11 cellular contexts compared by ENCODE assay signal in the genomic region with DNA sequence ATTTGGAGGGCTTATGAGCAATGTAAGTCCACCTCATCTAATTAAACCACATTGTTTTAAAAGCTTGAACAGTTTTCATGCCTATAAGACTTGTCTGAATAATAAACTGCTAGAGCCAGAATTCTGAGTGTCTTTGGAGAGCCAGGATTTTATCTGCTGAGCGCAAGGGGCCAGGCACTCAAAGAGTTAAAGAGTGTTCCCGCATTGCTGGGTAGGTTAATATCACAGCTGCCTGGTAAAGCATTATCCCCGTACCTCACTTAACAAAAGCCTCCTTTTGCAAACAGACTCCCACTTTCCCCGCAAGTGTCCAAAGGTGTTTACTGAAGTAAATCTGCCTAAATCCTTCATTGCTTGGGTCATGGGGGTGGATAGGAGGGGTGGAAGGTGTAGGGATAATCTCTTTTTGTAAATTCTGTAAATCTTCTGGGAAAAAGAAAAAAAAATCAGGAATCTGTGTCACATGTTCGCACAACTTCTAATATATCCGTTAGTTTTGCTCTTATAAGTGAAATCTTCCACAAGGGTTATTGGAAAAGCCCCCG. TPM values are rescaled to one million over a fixed set of nuclear protein-coding genes. Genes with fewer than 3 reads are reported as not detected.
A peak's percentile ranks its signal among the peaks of the same experiment; 100 is the strongest.
DNase-seq lines count a peak whose midpoint lies in the region; ATAC-seq, FAIRE-seq and TF ChIP-seq lines count a peak whose summit lies in the region.
"Had no signal": no experiment of that assay in that cellular context is flagged by ENCODE, and none has a peak within 500 bp of the region (broad histone marks: within the 10 kb centered on the region; RNA-seq: fewer than 3 reads in every experiment).

No MANE protein-coding gene starts in this region.

- H3K9me3 ChIP-seq in heart right ventricle (no peaks in the 10 kb centered on the region), H1 (ENCODE audit: insufficient read depth in 2 of 2, low read depth in 1 of 2, low read length in 1 of 2) (no peaks in the 10 kb centered on the region), vagina (no peaks in the 10 kb centered on the region)

- ATAC-seq in heart right ventricle (no peak), Right ventricle myocardium inferior (no peak)

- no peaks in the 10 kb centered on the region for H3K9me3 Mint-ChIP-seq in nephron
- H3K9me3 Mint-ChIP-seq: activated T-helper 1 cell treated with anti-CD3 and anti-CD28 coated beads, Interleukin-12 subunit alpha, Interleukin-12 subunit beta, Interleukin-2, Interleukin-4 antibody, amounts not matched to agents 30 ng/mL and 10 ng/mL and 1 ng/mL, durations not matched to agents 14 hours and 24 hours and 36 hours; CD4-positive, alpha-beta T cell had no signal

- no peak overlapping the region for H3K9ac ChIP-seq in H1 (replicated peaks in 1 of 4; ENCODE audit: extremely low read depth in 1 of 4, low read depth in 3 of 4, low read length in 3 of 4)

- TF ChIP-seq EP300 in H1 (IDR thresholded peaks at IDR 0.05; ENCODE audit: borderline replicate concordance in 1 of 2, low read depth in 2 of 2, low read length in 2 of 2) = no peak

- no peak overlapping the region for H2BK120ac ChIP-seq in H1 (replicated peaks; ENCODE audit: low read depth, low read length)

- peak overlapping the region; percentile 58 to 81 (median 73) for H3K4me3 Mint-ChIP-seq in nephron
- H3K4me3 Mint-ChIP-seq: activated T-helper 1 cell treated with anti-CD3 and anti-CD28 coated beads, Interleukin-12 subunit alpha, Interleukin-12 subunit beta, Interleukin-2, Interleukin-4 antibody, amounts not matched to agents 30 ng/mL and 10 ng/mL and 1 ng/mL, durations not matched to agents 14 hours and 24 hours and 36 hours; CD4-positive, alpha-beta T cell had no signal

- H4K8ac ChIP-seq in H1 (ENCODE audit: extremely low read depth, insufficient read depth, low read length) = no peak overlapping the region

- no peak overlapping the region for H3K56ac ChIP-seq in H1 (replicated peaks; ENCODE audit: insufficient read length, low read depth, low read length)

- H4K20me1 ChIP-seq in H1 (replicated peaks in 1 of 2; ENCODE audit: control insufficient read depth in 1 of 2, insufficient read depth in 2 of 2, low read length in 2 of 2) = peaks cover 0 to 2% of the 10 kb centered on the region in 2 experiments

- H3K27ac ChIP-seq in heart right ventricle = peak overlapping the region; percentile 96 to 100 (median 98)
- no peak overlapping the region for H3K27ac ChIP-seq in H1 (ENCODE audit: low read depth, low read length)
- peak overlapping the region; percentile 99 for H3K27ac ChIP-seq in vagina

- H2AK5ac ChIP-seq in H1 (ENCODE audit: low read depth, low read length) = no peak overlapping the region; the same call in 1 of the 2 replicates

- no peak overlapping the region for H4K91ac ChIP-seq in H1 (replicated peaks; ENCODE audit: insufficient read length, low read length)

- H3K27me3 ChIP-seq in heart right ventricle (no peaks in the 10 kb centered on the region), H1 (replicated peaks in 1 of 4; ENCODE audit: control insufficient read depth in 3 of 4, extremely low read depth in 1 of 4, insufficient read depth in 3 of 4, low read length in 3 of 4) (peaks cover 16 to 43% (median 40%) of the 10 kb centered on the region in 4 experiments), vagina (no peaks in the 10 kb centered on the region)

- peak overlapping the region; percentile 39 to 79 for H3K4me2 ChIP-seq in H1 (ENCODE audit: insufficient read depth in 1 of 2, low read depth in 2 of 2, low read length in 2 of 2)

- H2AFZ ChIP-seq in H1 (ENCODE audit: low read length) = no peak overlapping the region

- POLR2A ChIA-PET in H1 (lab: Charles Lee; ENCODE audit: partially characterized antibody) = interaction anchor here (0.9 kb wide), 1 partner anchor 11 kb away, joined by 3 read pairs; the partner anchor contains the start of gene ZEB2

- H2BK20ac ChIP-seq in H1 (ENCODE audit: low read length) = no peak overlapping the region

- no peak for DNase-seq in heart right ventricle
- no peak for DNase-seq in Right ventricle myocardium inferior (ENCODE audit: missing footprints)
- DNase-seq in H1 (ENCODE audit: low read depth in 1 of 2, low spot score in 2 of 2) = no peak
- DNase-seq in vagina (ENCODE audit: extremely low spot score in 2 of 2) = no peak
- no peak for DNase-seq in lower leg skin (ENCODE audit: low spot score in 2 of 2)
- no peak for DNase-seq in SW 1271 (lab: John Stamatoyannopoulos, UW)
- no peak for DNase-seq in AG08395 (ENCODE audit: low spot score)
- DNase-seq: CD4-positive, alpha-beta T cell; NCI-H1092 had no signal

- H3K79me2 ChIP-seq in H1 (ENCODE audit: control insufficient read depth in 1 of 2, insufficient read depth in 2 of 2, low read length in 2 of 2) = no peaks in the 10 kb centered on the region

- peaks cover 9% of the 10 kb centered on the region for H3K27me3 Mint-ChIP-seq in nephron (ENCODE audit: low read depth)

- no peak for FAIRE-seq in H1 (lab: Jason Lieb, UNC)

- no peak overlapping the region for H3K4ac ChIP-seq in H1 (replicated peaks; ENCODE audit: insufficient read length, low read depth, low read length)

- CTCF ChIA-PET in H1 (lab: Charles Lee; ENCODE audit: partially characterized antibody) = interaction anchor here (0.7 to 1.0 kb wide), 3 partner anchors 14 to 311 kb away, joined by 3 to 4 read pairs (median 3); no protein-coding TSS in a partner anchor

- H3K23ac ChIP-seq in H1 (ENCODE audit: insufficient read length) = no peak overlapping the region

- no peak for TF ChIP-seq CTCF in heart right ventricle (IDR thresholded peaks at IDR 0.05)
- no peak for TF ChIP-seq CTCF in H1 (IDR thresholded peaks at IDR 0.05; ENCODE audit: control extremely low read depth in 1 of 3, insufficient read depth in 1 of 3, low read depth in 1 of 3, low read length in 3 of 3)
- TF ChIP-seq CTCF in nephron (IDR thresholded peaks at IDR 0.05; ENCODE audit: unreplicated experiment in 3 of 3) = no peak
- TF ChIP-seq CTCF in vagina (IDR thresholded peaks at IDR 0.05) = no peak
- TF ChIP-seq CTCF in lower leg skin (IDR thresholded peaks at IDR 0.05) = no peak

- H3K27ac Mint-ChIP-seq in nephron = peak overlapping the region; percentile 98 to 99 (median 99)
- H3K27ac Mint-ChIP-seq: activated T-helper 1 cell treated with anti-CD3 and anti-CD28 coated beads, Interleukin-12 subunit alpha, Interleukin-12 subunit beta, Interleukin-2, Interleukin-4 antibody, amounts not matched to agents 30 ng/mL and 10 ng/mL and 1 ng/mL, durations not matched to agents 14 hours and 24 hours and 36 hours; CD4-positive, alpha-beta T cell had no signal

- H3K4me1 Mint-ChIP-seq in nephron = peaks cover 96% of the 10 kb centered on the region

- H2BK12ac ChIP-seq in H1 (ENCODE audit: low read depth, low read length) = peak overlapping the region; percentile 69; the same call in 1 of the 2 replicates

- peak overlapping the region in 6 of 10 donors; percentile 20 to 85 (median 80) for H3K4me3 ChIP-seq in heart right ventricle
- H3K4me3 ChIP-seq in H1 (ENCODE audit: extremely low read depth in 1 of 4, insufficient read depth in 2 of 4, low read depth in 3 of 4, low read length in 4 of 4) = peak overlapping the region in 1 of 4 experiments; percentile 45; a peak in 1 of 8 replicates
- H3K4me3 ChIP-seq in vagina = peak overlapping the region in 1 of 2 donors; percentile 22
- no peak overlapping the region for H3K4me3 ChIP-seq in lower leg skin (ENCODE audit: low read depth, poor library complexity, severe bottlenecking)

- no peaks in the 10 kb centered on the region; the same call in none of the 2 replicates for H3K23me2 ChIP-seq in H1 (ENCODE audit: low read depth, low read length)

- H4K5ac ChIP-seq in H1 (ENCODE audit: insufficient read length, low read depth, low read length) = no peak overlapping the region

- WGBS in heart right ventricle, 2 donors = 34 to 40% methylated on average over 7 of the region's 7 CpGs
- WGBS in H1 (ENCODE audit: extremely low coverage in 1 of 2, insufficient coverage in 1 of 2, insufficient read length in 1 of 2, insufficient replicate concordance in 2 of 2, low coverage in 1 of 2, low lambda C conversion rate in 2 of 2, missing lambda C conversion rate in 1 of 2), 2 experiments = 22% methylated on average over 7 of the region's 7 CpGs; no CpG with 5 or more reads in 1 of the 2 experiments
- 44 to 51% methylated on average over 7 of the region's 7 CpGs for WGBS in lower leg skin, 2 donors

- H3K4me1 ChIP-seq in heart right ventricle (peaks cover 0 to 100% (median 81%) of the 10 kb centered on the region in 9 donors), H1 (replicated peaks in 1 of 4; ENCODE audit: control insufficient read depth in 3 of 4, insufficient read depth in 4 of 4, low read length in 3 of 4) (peaks cover 9 to 48% (median 29%) of the 10 kb centered on the region in 4 experiments; a peak in 6 of 7 replicates), vagina (peaks cover 61% of the 10 kb centered on the region)

- no peak overlapping the region for H3K14ac ChIP-seq in H1 (ENCODE audit: insufficient read length)

- TF ChIP-seq RAD21 in H1 (IDR thresholded peaks at IDR 0.05 in 1 of 2, conservative IDR thresholded peaks at IDR 0.05 in 1 of 2; ENCODE audit: low read depth in 2 of 2, low read length in 2 of 2) = no peak

- H3K18ac ChIP-seq in H1 (ENCODE audit: extremely low read depth, low read length) = no peak overlapping the region

- no peak overlapping the region for H2BK5ac ChIP-seq in H1 (ENCODE audit: low read depth, low read length)

- TF ChIP-seq POLR2A in H1 (IDR thresholded peaks at IDR 0.05; ENCODE audit: control extremely low read depth in 1 of 2, low read depth in 2 of 2, low read length in 2 of 2) (no peak), vagina (IDR thresholded peaks at IDR 0.05) (no peak), lower leg skin (IDR thresholded peaks at IDR 0.05) (no peak)

- no peaks in the 10 kb centered on the region for H3K79me1 ChIP-seq in H1 (ENCODE audit: low read depth, low read length)

- H3K36me3 Mint-ChIP-seq in nephron (ENCODE audit: low read depth) = peaks cover 31% of the 10 kb centered on the region

- H3K36me3 ChIP-seq in heart right ventricle (peaks cover 0 to 46% (median 0%) of the 10 kb centered on the region in 9 donors), H1 (ENCODE audit: control insufficient read depth in 2 of 4, insufficient read depth in 4 of 4, low read length in 3 of 4) (no peaks in the 10 kb centered on the region), vagina (no peaks in the 10 kb centered on the region)

- H2BK15ac ChIP-seq in H1 (ENCODE audit: low read length) = no peak overlapping the region

- intact Hi-C loops in heart right ventricle (cut with DNase I) (loop anchor here in 3 of 10 donors (5.0 to 10.0 kb wide), 2 partner anchors 52 to 54 kb away; no protein-coding TSS in a partner anchor), Right ventricle myocardium inferior (cut with DNase I) (loop anchor here (5.0 kb wide), 1 partner anchor 52 kb away; no protein-coding TSS in a partner anchor), vagina (cut with DNase I) (no loop called here), lower leg skin (cut with DNase I; ENCODE audit: low total_unique reads) (no loop called here)

RNA-seq across cellular contexts. Expression of gene ZEB2, which starts 10.8 kb away (rescaled TPM):
- total RNA-seq in heart right ventricle (10 to 100 TPM; 68.7 to 99.5 (median 88.2) TPM), Right ventricle myocardium inferior (89.0 TPM), vagina (63.6 TPM), lower leg skin (10 to 100 TPM; 13.8 to 38.8 (median 30.3) TPM)
- polyA plus RNA-seq in heart right ventricle (10 to 100 TPM; 17.2 to 26.0 TPM), H1 (2011; rRNA removed) (0.22 and 0.38 TPM in 2 replicates)
- 0.13 TPM in 1 of 2 replicates, not detected in the other for total RNA-seq in H1 (2021; fragmentation: NEBNext Ultra II Directional; extraction: Animal tissue kit (Norgen Biotek cat#: 25700))
- polyA plus RNA-seq in H1 (2011; cell fraction: cytosol; rRNA removed) = 0.40 TPM
- 1.00 TPM for polyA plus RNA-seq in H1 (2011; cell fraction: nucleus; rRNA removed)
- polyA plus RNA-seq in H1 (2012, experiment 1 of 2) = 0.46 to 0.78 TPM (median 0.66 TPM) in 4 replicates
- polyA plus RNA-seq in H1 (2012, experiment 2 of 2) = 0.07 TPM
- polyA plus RNA-seq in H1 (2013, experiment 1 of 2) = 0.04 TPM
- polyA plus RNA-seq in H1 (2013, experiment 2 of 2) = 0.04 TPM
- polyA minus RNA-seq in H1 (2011; rRNA and poly(A)+ RNA removed) = 1.2 and 1.6 TPM in 2 replicates
- 1.8 TPM for polyA minus RNA-seq in H1 (2011; cell fraction: cytosol; rRNA and poly(A)+ RNA removed)
- 3.4 TPM for polyA minus RNA-seq in H1 (2011; cell fraction: nucleus; rRNA and poly(A)+ RNA removed)

Comparison
In these comparisons a context has a peak if more than half of its experiments do, and no peak if none do; other contexts are left out.
1. RNA of gene ZEB2, which starts 10.8 kb away (total RNA-seq): 68.7 to 99.5 TPM in heart right ventricle, 89.0 TPM in Right ventricle myocardium inferior (single experiment), 63.6 TPM in vagina (single experiment) and 13.8 to 38.8 TPM in lower leg skin; 0.13 TPM in H1; every median in the first group is over 10 times any median in the second.